ENCODE assay signal across 12 cellular contexts in genomic region chr13:50894042-50894441, GRCh38. TPM values are rescaled to one million over a fixed set of nuclear protein-coding genes. Genes with fewer than 3 reads are reported as not detected.
DNase-seq lines count a peak whose midpoint lies in the region; ATAC-seq and TF ChIP-seq lines count a peak whose summit lies in the region.
"Had no signal": no experiment of that assay in that cellular context is flagged by ENCODE, and none has a peak within 500 bp of the region (broad histone marks: within the 10 kb centered on the region; RNA-seq: fewer than 3 reads in every experiment).

No MANE protein-coding gene starts in this region.

- TF ChIP-seq CTCF in Loucy (conservative IDR thresholded peaks at IDR 0.05; ENCODE audit: low read length) (no peak), nephron (IDR thresholded peaks at IDR 0.05; ENCODE audit: unreplicated experiment in 3 of 3) (no peak)
- TF ChIP-seq CTCF in activated CD8-positive, alpha-beta T cell treated with anti-CD3 and anti-CD28 coated beads for 36 hours (IDR thresholded peaks at IDR 0.05), result no peak

- POLR2A ChIA-PET in activated CD8-positive, alpha-beta T cell treated with anti-CD3 and anti-CD28 coated beads for 36 hours (lab: Charles Lee), result interaction anchor here (2.5 to 5.8 kb wide), 2 partner anchors 16 to 21 kb away, joined by 7 to 55 read pairs; partner anchors contain the start of gene RNASEH2B

- peaks cover 28% of the 10 kb centered on the region for H3K4me1 Mint-ChIP-seq in activated CD8-positive, alpha-beta T cell treated with anti-CD3 and anti-CD28 coated beads for 36 hours (ENCODE audit: low read depth)
- H3K4me1 Mint-ChIP-seq in nephron, result peaks cover 29% of the 10 kb centered on the region

- no peaks in the 10 kb centered on the region for H3K36me3 ChIP-seq in Loucy (ENCODE audit: insufficient read depth, low read length)
- H3K36me3 ChIP-seq: gastroesophageal sphincter had no signal

- H3K36me3 Mint-ChIP-seq in activated CD8-positive, alpha-beta T cell treated with anti-CD3 and anti-CD28 coated beads for 36 hours (ENCODE audit: low read depth), result peaks cover 7% of the 10 kb centered on the region
- H3K36me3 Mint-ChIP-seq in nephron (ENCODE audit: low read depth), result no peaks in the 10 kb centered on the region

- peaks cover 36% of the 10 kb centered on the region for H3F3A ChIP-seq in Loucy (ENCODE audit: low read depth)

- H2AFZ ChIP-seq in Loucy (ENCODE audit: low read length), result no peak overlapping the region
- H2AFZ ChIP-seq: parathyroid adenoma had no signal

- CTCF ChIA-PET in activated CD8-positive, alpha-beta T cell treated with anti-CD3 and anti-CD28 coated beads for 36 hours (lab: Charles Lee), result interaction anchor here (1.1 to 6.3 kb wide), 3 partner anchors 10 to 16 kb away, joined by 3 to 78 read pairs (median 3); partner anchors contain the start of gene RNASEH2B

- intact Hi-C loops in activated CD8-positive, alpha-beta T cell treated with anti-CD3 and anti-CD28 coated beads for 36 hours (cut with micrococcal nuclease), result no loop called here

- no peaks in the 10 kb centered on the region for H4K20me1 ChIP-seq in Loucy (ENCODE audit: insufficient read depth, low read length, poor library complexity, severe bottlenecking)

- H3K27me3 ChIP-seq in Loucy (ENCODE audit: insufficient read depth, low read length, poor library complexity, severe bottlenecking), result no peaks in the 10 kb centered on the region
- H3K27me3 ChIP-seq: gastroesophageal sphincter had no signal

- H3K27me3 Mint-ChIP-seq in activated CD8-positive, alpha-beta T cell treated with anti-CD3 and anti-CD28 coated beads for 36 hours, result no peaks in the 10 kb centered on the region
- H3K27me3 Mint-ChIP-seq in nephron (ENCODE audit: low read depth), result no peaks in the 10 kb centered on the region

- H3K9me3 ChIP-seq in Loucy (ENCODE audit: insufficient read depth, low read depth, low read length), result no peaks in the 10 kb centered on the region
- H3K9me3 ChIP-seq: gastroesophageal sphincter had no signal

- H3K79me2 ChIP-seq in Loucy (ENCODE audit: insufficient read depth, low read length), result no peaks in the 10 kb centered on the region
- H3K79me2 ChIP-seq: parathyroid adenoma had no signal

- peaks cover 6% of the 10 kb centered on the region for H3K9me3 Mint-ChIP-seq in activated CD8-positive, alpha-beta T cell treated with anti-CD3 and anti-CD28 coated beads for 36 hours
- H3K9me3 Mint-ChIP-seq in nephron, result no peaks in the 10 kb centered on the region

- no peak overlapping the region for H3K4me3 Mint-ChIP-seq in activated CD8-positive, alpha-beta T cell treated with anti-CD3 and anti-CD28 coated beads for 36 hours
- no peak overlapping the region for H3K4me3 Mint-ChIP-seq in nephron

- H3K27ac Mint-ChIP-seq in activated CD8-positive, alpha-beta T cell treated with anti-CD3 and anti-CD28 coated beads for 36 hours, result peak overlapping the region; percentile 94
- H3K27ac Mint-ChIP-seq in nephron, result peak overlapping the region; percentile 72 to 96 (median 88)

- peak overlapping the region; percentile 75 for H3K4me2 ChIP-seq in Loucy (ENCODE audit: low read depth, low read length, poor library complexity, severe bottlenecking)

- DNase-seq in activated CD8-positive, alpha-beta T cell treated with anti-CD3 and anti-CD28 coated beads for 36 hours, result no peak
- DNase-seq in NCI-H1930 (lab: John Stamatoyannopoulos, UW) (no peak), mucosa of gallbladder (ENCODE audit: low spot score) (no peak), SKM-1 (lab: John Stamatoyannopoulos, UW; ENCODE audit: unreplicated experiment) (no peak), hippocampal formation (lab: John Stamatoyannopoulos, UW) (no peak)
- DNase-seq: Right ventricle myocardium superior had no signal

- H3K4me1 ChIP-seq in Loucy (ENCODE audit: insufficient read depth, low read length, poor library complexity, severe bottlenecking), result peaks cover 84% of the 10 kb centered on the region
- H3K4me1 ChIP-seq: parathyroid adenoma had no signal

- peak overlapping the region; percentile 91 for H3K9ac ChIP-seq in Loucy (ENCODE audit: low read depth, low read length, poor library complexity, severe bottlenecking)
- H3K9ac ChIP-seq: parathyroid adenoma had no signal

- H3K4me3 ChIP-seq in GM08714 (ENCODE audit: low read length) (peak overlapping the region; percentile 40; the same call in 1 of the 2 replicates), Loucy (ENCODE audit: low read length, poor library complexity, severe bottlenecking) (peak overlapping the region; percentile 65)
- H3K4me3 ChIP-seq: gastroesophageal sphincter had no signal

- ATAC-seq in activated CD8-positive, alpha-beta T cell treated with anti-CD3 and anti-CD28 coated beads for 36 hours, result no peak
- ATAC-seq: gastroesophageal sphincter had no signal

- H3K9me2 ChIP-seq in Loucy (replicated peaks; ENCODE audit: low read depth, low read length), result no peaks in the 10 kb centered on the region

RNA-seq across cellular contexts. Expression of gene RNASEH2B, which starts 15.5 kb away (rescaled TPM):
- 10 to 100 TPM; 63.5 to 69.4 TPM for total RNA-seq in activated CD8-positive, alpha-beta T cell treated with anti-CD3 and anti-CD28 coated beads for 36 hours
- 29.8 TPM for total RNA-seq in mucosa of gallbladder

RNA-seq across cellular contexts. Expression of gene DLEU7, which starts 50.5 kb away (rescaled TPM):
- not detected for total RNA-seq in activated CD8-positive, alpha-beta T cell treated with anti-CD3 and anti-CD28 coated beads for 36 hours
- 0.60 TPM for total RNA-seq in mucosa of gallbladder
- total RNA-seq: NCI-H460 had no signal
